ENCODE assay signal across 22 cellular contexts in the genomic region with DNA sequence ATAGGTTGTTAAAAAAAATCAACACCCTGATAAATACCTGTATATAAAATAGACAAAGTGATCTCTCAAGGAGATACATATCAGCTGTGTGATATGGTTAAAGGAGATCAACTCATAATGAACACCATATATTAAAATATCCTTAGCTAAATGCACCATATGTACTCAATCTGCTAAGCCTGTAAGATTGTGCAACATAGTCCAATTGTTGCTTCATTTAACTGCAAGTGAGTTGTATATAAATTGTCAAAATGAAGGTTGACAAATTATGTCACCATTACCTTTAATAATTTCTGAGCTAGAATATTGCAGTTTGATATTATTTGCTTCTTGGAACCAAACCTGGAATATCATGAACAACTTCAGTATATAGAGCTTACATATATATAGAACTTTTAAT.
"Had no signal": no experiment of that assay in that cellular context is flagged by ENCODE, and none has a peak within 500 bp of the region (broad histone marks: within the 10 kb centered on the region; RNA-seq: fewer than 3 reads in every experiment).

No MANE protein-coding gene starts in this region.

- H3K4me1 Mint-ChIP-seq: activated naive CD8-positive, alpha-beta T cell treated with anti-CD3 and anti-CD28 coated beads, Interleukin-2, amount 10 ng/mL, durations not matched to agents 7 days and 5 days; natural killer cell; T-helper 17 cell had no signal

- H3K27me3 ChIP-seq: colonic mucosa, esophagus squamous epithelium, left lung, testis, uterus had no signal

- H3K9me3 ChIP-seq: colonic mucosa, esophagus squamous epithelium, left lung, testis, uterus had no signal

- H3K36me3 Mint-ChIP-seq: activated CD4-positive, alpha-beta memory T cell treated with anti-CD3 and anti-CD28 coated beads for 36 hours; activated naive CD8-positive, alpha-beta T cell treated with anti-CD3 and anti-CD28 coated beads, Interleukin-2, amount 10 ng/mL, durations not matched to agents 7 days and 5 days; natural killer cell had no signal

- DNase-seq: activated CD4-positive, alpha-beta memory T cell treated with anti-CD3 and anti-CD28 coated beads for 36 hours; activated CD4-positive, alpha-beta T cell treated with anti-CD3 and anti-CD28 coated beads for 48 hours; activated naive CD4-positive, alpha-beta T cell treated with anti-CD3 and anti-CD28 coated beads for 36 hours; activated naive CD8-positive, alpha-beta T cell treated with anti-CD3 and anti-CD28 coated beads, Interleukin-2, amount 10 ng/mL, durations not matched to agents 7 days and 5 days; activated T-cell treated with anti-CD3 and anti-CD28 coated beads, Interleukin-2, amount 50 U/mL, for 48 hours; caudate nucleus; colonic mucosa; dorsolateral prefrontal cortex; effector memory CD8-positive, alpha-beta T cell; esophagus squamous epithelium; foreskin melanocyte; kidney glomerular epithelial cell; left lung; natural killer cell; retina; stimulated activated CD4-positive, alpha-beta T cell treated with anti-CD3 and anti-CD28 coated beads, Interleukin-2, amount 100 ng/mL, for 48 hours; stimulated activated naive CD4-positive, alpha-beta T cell; T-helper 17 cell; testis; uterus had no signal

- H3K9me3 Mint-ChIP-seq: activated naive CD8-positive, alpha-beta T cell treated with anti-CD3 and anti-CD28 coated beads, Interleukin-2, amount 10 ng/mL, durations not matched to agents 7 days and 5 days had no signal

- ATAC-seq: effector memory CD8-positive, alpha-beta T cell; left lung; natural killer cell; T-helper 17 cell had no signal

- H3K27ac Mint-ChIP-seq: activated CD4-positive, alpha-beta memory T cell treated with anti-CD3 and anti-CD28 coated beads for 36 hours; activated naive CD4-positive, alpha-beta T cell treated with anti-CD3 and anti-CD28 coated beads for 36 hours; activated naive CD8-positive, alpha-beta T cell treated with anti-CD3 and anti-CD28 coated beads, Interleukin-2, amount 10 ng/mL, durations not matched to agents 7 days and 5 days; effector memory CD8-positive, alpha-beta T cell; natural killer cell; progenitor cell of endocrine pancreas; T-helper 17 cell had no signal

- H3K36me3 ChIP-seq: colonic mucosa, esophagus squamous epithelium, left lung, uterus had no signal

- H3K4me1 ChIP-seq: colonic mucosa, esophagus squamous epithelium, left lung, testis, uterus had no signal

- H3K4me3 Mint-ChIP-seq: activated CD4-positive, alpha-beta memory T cell treated with anti-CD3 and anti-CD28 coated beads for 36 hours; activated naive CD4-positive, alpha-beta T cell treated with anti-CD3 and anti-CD28 coated beads for 36 hours; activated naive CD8-positive, alpha-beta T cell treated with anti-CD3 and anti-CD28 coated beads, Interleukin-2, amount 10 ng/mL, durations not matched to agents 7 days and 5 days; effector memory CD8-positive, alpha-beta T cell; natural killer cell; T-helper 17 cell had no signal

- H3K27me3 Mint-ChIP-seq: activated CD4-positive, alpha-beta memory T cell treated with anti-CD3 and anti-CD28 coated beads for 36 hours; activated naive CD8-positive, alpha-beta T cell treated with anti-CD3 and anti-CD28 coated beads, Interleukin-2, amount 10 ng/mL, durations not matched to agents 7 days and 5 days; effector memory CD8-positive, alpha-beta T cell; progenitor cell of endocrine pancreas; T-helper 17 cell had no signal

- H3K4me3 ChIP-seq: colonic mucosa, dorsolateral prefrontal cortex, esophagus squamous epithelium, left lung, lung, testis, uterus had no signal

- H3K27ac ChIP-seq: colonic mucosa, dorsolateral prefrontal cortex, esophagus squamous epithelium, left lung, testis, uterus had no signal
